In the genomic region with DNA sequence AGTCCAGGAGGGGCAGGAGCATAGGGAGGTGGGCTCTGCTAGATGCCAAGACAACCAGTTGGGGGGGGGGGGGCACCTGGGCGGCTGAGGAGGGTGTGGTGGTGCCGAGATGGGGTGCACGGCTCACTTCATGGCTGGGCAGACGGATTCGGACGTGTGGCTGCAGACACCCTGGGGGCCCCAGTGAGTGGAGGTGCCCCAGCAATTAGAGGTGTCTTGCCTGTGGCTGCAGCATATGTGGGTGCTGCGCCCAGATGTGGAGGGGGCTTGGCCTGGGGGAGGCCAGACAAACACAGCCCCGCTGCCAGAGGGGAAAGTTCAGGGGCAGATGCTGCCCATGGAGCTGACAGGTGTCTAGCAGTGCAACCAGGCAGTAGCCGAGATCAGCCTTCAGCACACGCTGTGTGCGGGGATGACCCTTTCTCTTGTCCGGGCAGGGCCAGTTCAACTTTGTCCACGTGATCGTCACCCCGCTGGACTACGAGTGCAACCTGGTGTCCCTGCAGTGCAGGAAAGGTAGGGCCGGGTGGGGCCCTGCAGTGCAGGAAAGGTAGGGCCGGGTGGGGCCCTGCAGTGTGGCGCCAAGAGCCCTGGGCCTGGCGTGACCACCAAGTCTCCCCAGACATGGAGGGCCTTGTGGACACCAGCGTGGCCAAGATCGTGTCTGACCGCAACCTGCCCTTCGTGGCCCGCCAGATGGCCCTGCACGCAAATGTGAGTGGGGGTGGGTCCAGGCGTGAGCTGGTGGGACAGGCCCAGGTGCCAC, we compare ENCODE assay signal across 19 cellular contexts.
"Had no signal": no experiment of that assay in that cellular context is flagged by ENCODE, and none has a peak within 500 bp of the region (broad histone marks: within the 10 kb centered on the region; RNA-seq: fewer than 3 reads in every experiment).

No MANE protein-coding gene starts in this region.

- H3K27ac ChIP-seq: breast epithelium, left lung had no signal

- DNase-seq: activated CD4-positive, alpha-beta T cell treated with anti-CD3 and anti-CD28 coated beads, Interleukin-2, amount 50 U/mL, for 1 hour; activated CD4-positive, CD25-positive, alpha-beta regulatory T cell treated with anti-CD3 and anti-CD28 coated beads, Interleukin-2, amount 50 U/mL, for 72 hours; activated CD8-positive, alpha-beta memory T cell treated with anti-CD3 and anti-CD28 coated beads, Interleukin-2, amount 50 U/mL, for 4 hours; activated naive CD4-positive, alpha-beta T cell treated with anti-CD3 and anti-CD28 coated beads, Interleukin-2, amount 50 U/mL, for 16 hours; activated T-cell treated with anti-CD3 and anti-CD28 coated beads, Interleukin-2, amount 50 U/mL, for 4 hours; effector CD8-positive, alpha-beta T cell; gastrocnemius medialis; kidney; left lung; mammary epithelial cell; stimulated activated CD4-positive, alpha-beta T cell treated with anti-CD3 and anti-CD28 coated beads, Interleukin-4, amount 100 ng/mL, for 1 hour; T-helper 1 cell; T-helper 9 cell had no signal

- H3K27ac Mint-ChIP-seq: dendritic cell treated with granulocyte-macrophage colony-stimulating factor and Interleukin-4, amounts not matched to agents 40 ng/mL and 50 ng/mL, for 4 days; progenitor cell of endocrine pancreas; stimulated activated effector memory CD8-positive, alpha-beta T cell treated with anti-CD3 and anti-CD28 coated beads, Interleukin-12 subunit alpha, Interleukin-12 subunit beta, amount 100 ng/mL, for 72 hours had no signal

- H3K4me3 ChIP-seq: breast epithelium, gastrocnemius medialis, left lung, smooth muscle cell had no signal

- H3K36me3 ChIP-seq: breast epithelium had no signal

- H3K4me2 ChIP-seq: smooth muscle cell had no signal

- H3K9me3 ChIP-seq: breast epithelium, gastrocnemius medialis, left lung had no signal

- H3K4me1 Mint-ChIP-seq: stimulated activated effector memory CD8-positive, alpha-beta T cell treated with anti-CD3 and anti-CD28 coated beads, Interleukin-12 subunit alpha, Interleukin-12 subunit beta, amount 100 ng/mL, for 72 hours had no signal

- H3K27me3 Mint-ChIP-seq: dendritic cell treated with granulocyte-macrophage colony-stimulating factor and Interleukin-4, amounts not matched to agents 40 ng/mL and 50 ng/mL, for 4 days; progenitor cell of endocrine pancreas had no signal

- H3K9me3 Mint-ChIP-seq: activated T-cell treated with anti-CD3 and anti-CD28 coated beads, Interleukin-2, amount 50 U/mL, for 4 hours; dendritic cell treated with granulocyte-macrophage colony-stimulating factor and Interleukin-4, amounts not matched to agents 40 ng/mL and 50 ng/mL, for 4 days; stimulated activated effector memory CD8-positive, alpha-beta T cell treated with anti-CD3 and anti-CD28 coated beads, Interleukin-12 subunit alpha, Interleukin-12 subunit beta, amount 100 ng/mL, for 72 hours had no signal

- H3K27me3 ChIP-seq: breast epithelium, gastrocnemius medialis, left lung had no signal

- ATAC-seq: activated T-cell treated with anti-CD3 and anti-CD28 coated beads, Interleukin-2, amount 50 U/mL, for 4 hours; esophagus mucosa; gastrocnemius medialis; left lung; stimulated activated effector memory CD8-positive, alpha-beta T cell treated with anti-CD3 and anti-CD28 coated beads, Interleukin-12 subunit alpha, Interleukin-12 subunit beta, amount 100 ng/mL, for 72 hours had no signal

- H3K4me3 Mint-ChIP-seq: activated T-cell treated with anti-CD3 and anti-CD28 coated beads, Interleukin-2, amount 50 U/mL, for 4 hours; dendritic cell treated with granulocyte-macrophage colony-stimulating factor and Interleukin-4, amounts not matched to agents 40 ng/mL and 50 ng/mL, for 4 days; stimulated activated effector memory CD8-positive, alpha-beta T cell treated with anti-CD3 and anti-CD28 coated beads, Interleukin-12 subunit alpha, Interleukin-12 subunit beta, amount 100 ng/mL, for 72 hours had no signal
